ENCODE assay signal across 28 cellular contexts in genomic region chr10:97267671-97268070, GRCh38.
"Had no signal": no experiment of that assay in that cellular context is flagged by ENCODE, and none has a peak within 500 bp of the region (broad histone marks: within the 10 kb centered on the region; RNA-seq: fewer than 3 reads in every experiment).

No MANE protein-coding gene starts in this region.

- H3K4me3 ChIP-seq: dorsolateral prefrontal cortex, heart left ventricle, left lung, ovary, smooth muscle cell, stomach, thyroid gland had no signal

- H3K4me3 Mint-ChIP-seq: activated naive CD8-positive, alpha-beta T cell; activated T-cell treated with anti-CD3 and anti-CD28 coated beads, Interleukin-2, amount 50 U/mL, for 72 hours; mesothelial cell of epicardium; naive B cell; nephron progenitor cell; stimulated activated naive B cell treated with anti-CD40 and anti-IgM and Interleukin-4, amounts not matched to agents 10 μg/mL and 1 μg/mL and 100 μg/mL, for 72 hours; T-cell; T-helper 2 cell treated with Interferon-gamma antibody and Interleukin-4, amounts not matched to agents 5 μg/mL and 100 μg/mL, for 36 hours had no signal

- H3K9me3 Mint-ChIP-seq: activated T-cell treated with anti-CD3 and anti-CD28 coated beads, Interleukin-2, amount 50 U/mL, for 72 hours; T-cell; T-helper 2 cell treated with Interferon-gamma antibody and Interleukin-4, amounts not matched to agents 5 μg/mL and 100 μg/mL, for 36 hours had no signal

- H3K4me1 Mint-ChIP-seq: nephron progenitor cell had no signal

- H3K4me1 ChIP-seq: foreskin keratinocyte, left lung, stomach, thyroid gland had no signal

- H3K27me3 ChIP-seq: dorsolateral prefrontal cortex, foreskin keratinocyte, heart left ventricle, left lung, ovary, stomach, thyroid gland had no signal

- H3K27me3 Mint-ChIP-seq: activated naive CD8-positive, alpha-beta T cell; naive B cell; progenitor cell of endocrine pancreas; stimulated activated naive B cell treated with anti-CD40 and anti-IgM and Interleukin-4, amounts not matched to agents 10 μg/mL and 1 μg/mL and 100 μg/mL, for 72 hours; T-cell had no signal

- H3K36me3 ChIP-seq: ovary, thyroid gland had no signal

- DNase-seq: activated CD4-positive, alpha-beta T cell treated with anti-CD3 and anti-CD28 coated beads for 4 hours; activated CD4-positive, alpha-beta T cell treated with anti-CD3 and anti-CD28 coated beads, Interleukin-2, amount 50 U/mL, for 4 hours; activated naive CD4-positive, alpha-beta T cell; activated T-cell treated with anti-CD3 and anti-CD28 coated beads for 4 hours; activated T-cell treated with anti-CD3 and anti-CD28 coated beads, Interleukin-2, amount 50 U/mL, for 72 hours; anterior cingulate cortex; dorsolateral prefrontal cortex; effector memory CD4-positive, alpha-beta T cell; foreskin keratinocyte; heart left ventricle; hypothalamus; kidney glomerular epithelial cell; left lung; naive B cell; nephron progenitor cell; ovary; stimulated activated CD4-positive, alpha-beta T cell treated with anti-CD3 and anti-CD28 coated beads, Interleukin-1b, Interleukin-23, amount 100 ng/mL, for 48 hours; stimulated activated CD4-positive, alpha-beta T cell treated with anti-CD3 and anti-CD28 coated beads, Interleukin-4, amount 100 ng/mL, for 4 hours; stimulated activated CD8-positive, alpha-beta memory T cell treated with anti-CD3 and anti-CD28 coated beads, Interleukin-4, amount 100 ng/mL, for 48 hours; stimulated activated naive B cell treated with anti-CD40 and anti-IgM and Interleukin-4, amounts not matched to agents 10 μg/mL and 1 μg/mL and 100 μg/mL, for 72 hours; stomach; T-cell; thyroid gland had no signal

- ATAC-seq: activated T-cell treated with anti-CD3 and anti-CD28 coated beads, Interleukin-2, amount 50 U/mL, for 72 hours; foreskin keratinocyte; left lung; stimulated activated naive B cell treated with anti-CD40 and anti-IgM and Interleukin-4, amounts not matched to agents 10 μg/mL and 1 μg/mL and 100 μg/mL, for 72 hours; T-cell had no signal

- H3K27ac ChIP-seq: dorsolateral prefrontal cortex, foreskin keratinocyte, left lung, ovary, stomach, thyroid gland had no signal

- H3K27ac Mint-ChIP-seq: activated naive CD8-positive, alpha-beta T cell; activated T-cell treated with anti-CD3 and anti-CD28 coated beads, Interleukin-2, amount 50 U/mL, for 72 hours; mesothelial cell of epicardium; naive B cell; nephron progenitor cell; progenitor cell of endocrine pancreas; stimulated activated naive B cell treated with anti-CD40 and anti-IgM and Interleukin-4, amounts not matched to agents 10 μg/mL and 1 μg/mL and 100 μg/mL, for 72 hours; T-cell; T-helper 2 cell treated with Interferon-gamma antibody and Interleukin-4, amounts not matched to agents 5 μg/mL and 100 μg/mL, for 36 hours had no signal

- H3K9me3 ChIP-seq: heart left ventricle, left lung, ovary, stomach, thyroid gland had no signal
